ENCODE assay signal across 19 cellular contexts in genomic region chr22:19442166-19442565, GRCh38.
"Had no signal": no experiment of that assay in that cellular context is flagged by ENCODE, and none has a peak within 500 bp of the region (broad histone marks: within the 10 kb centered on the region; RNA-seq: fewer than 3 reads in every experiment).

No MANE protein-coding gene starts in this region.

- ATAC-seq: activated CD8-positive, alpha-beta memory T cell treated with anti-CD3 and anti-CD28 coated beads, Interleukin-2, amount 10 ng/mL, durations not matched to agents 7 days and 5 days; left ventricle myocardium superior; mucosa of descending colon; naive thymus-derived CD4-positive, alpha-beta T cell; stimulated activated naive CD8-positive, alpha-beta T cell treated with anti-CD3 and anti-CD28 coated beads, Interleukin-15, amount 100 ng/mL, for 72 hours; T-cell had no signal

- H3K27ac Mint-ChIP-seq: activated CD8-positive, alpha-beta memory T cell treated with anti-CD3 and anti-CD28 coated beads, Interleukin-2, amount 10 ng/mL, durations not matched to agents 7 days and 5 days; memory B cell; T-cell had no signal

- H3K4me3 ChIP-seq: mucosa of descending colon, testis, upper lobe of left lung had no signal

- DNase-seq: activated CD4-positive, CD25-positive, alpha-beta regulatory T cell treated with anti-CD3 and anti-CD28 coated beads, Interleukin-2, amount 50 U/mL, for 72 hours; activated CD8-positive, alpha-beta memory T cell treated with anti-CD3 and anti-CD28 coated beads, Interleukin-2, amount 10 ng/mL, durations not matched to agents 7 days and 5 days; activated gamma-delta T cell treated with Interleukin-2 at 50 U/mL for 16 hours; activated T-cell treated with anti-CD3 and anti-CD28 coated beads, Interleukin-2, amount 50 U/mL, for 48 hours; hypothalamus; left ventricle myocardium superior; mucosa of descending colon; naive thymus-derived CD4-positive, alpha-beta T cell; small intestine; stimulated activated CD4-positive, alpha-beta T cell treated with anti-CD3 and anti-CD28 coated beads, Interleukin-4, amount 100 ng/mL, for 24 hours; stimulated activated CD8-positive, alpha-beta memory T cell treated with anti-CD3 and anti-CD28 coated beads, Interleukin-4, amount 100 ng/mL, for 48 hours; stimulated activated naive CD8-positive, alpha-beta T cell treated with anti-CD3 and anti-CD28 coated beads, Interleukin-15, amount 100 ng/mL, for 72 hours; T-cell; T-helper 9 cell; testis had no signal

- FAIRE-seq: colon, small intestine had no signal

- H3K9me3 ChIP-seq: mucosa of descending colon, neutrophil, testis, upper lobe of left lung had no signal

- H3K27ac ChIP-seq: neutrophil, testis, upper lobe of left lung had no signal

- H3K4me3 Mint-ChIP-seq: activated CD8-positive, alpha-beta memory T cell treated with anti-CD3 and anti-CD28 coated beads, Interleukin-2, amount 10 ng/mL, durations not matched to agents 7 days and 5 days; memory B cell; stimulated activated naive CD8-positive, alpha-beta T cell treated with anti-CD3 and anti-CD28 coated beads, Interleukin-15, amount 100 ng/mL, for 72 hours; T-cell had no signal

- H3K27me3 ChIP-seq: neutrophil, testis, upper lobe of left lung had no signal

- H3K27me3 Mint-ChIP-seq: activated CD8-positive, alpha-beta memory T cell treated with anti-CD3 and anti-CD28 coated beads, Interleukin-2, amount 10 ng/mL, durations not matched to agents 7 days and 5 days; memory B cell; naive thymus-derived CD4-positive, alpha-beta T cell; stimulated activated naive CD8-positive, alpha-beta T cell treated with anti-CD3 and anti-CD28 coated beads, Interleukin-15, amount 100 ng/mL, for 72 hours; T-cell had no signal

- H3K9me3 Mint-ChIP-seq: memory B cell; naive thymus-derived CD4-positive, alpha-beta T cell; stimulated activated naive CD8-positive, alpha-beta T cell treated with anti-CD3 and anti-CD28 coated beads, Interleukin-15, amount 100 ng/mL, for 72 hours; T-cell had no signal
